7 cellular contexts compared by ENCODE assay signal in genomic region chrX:22300130-22300529, GRCh38. TPM values are rescaled to one million over a fixed set of nuclear protein-coding genes. Genes with fewer than 3 reads are reported as not detected.
DNase-seq lines count a peak whose midpoint lies in the region; ATAC-seq and TF ChIP-seq lines count a peak whose summit lies in the region.

No MANE protein-coding gene starts in this region.

- no peak overlapping the region for H3K4me3 Mint-ChIP-seq in CD8-positive, alpha-beta T cell

- H3K9me3 ChIP-seq in CD8-positive, alpha-beta T cell (ENCODE audit: low read length) = no peaks in the 10 kb centered on the region

- H3K27me3 Mint-ChIP-seq in CD8-positive, alpha-beta T cell (ENCODE audit: low read depth) = peaks cover 3% of the 10 kb centered on the region

- H3K4me1 ChIP-seq in CD8-positive, alpha-beta T cell (ENCODE audit: insufficient read depth, low read length) = no peaks in the 10 kb centered on the region

- H3K4me1 Mint-ChIP-seq in CD8-positive, alpha-beta T cell (ENCODE audit: low read depth) = peaks cover 8% of the 10 kb centered on the region

- no peak for TF ChIP-seq CTCF in CD8-positive, alpha-beta T cell (IDR thresholded peaks at IDR 0.05)

- no peak overlapping the region for H3K4me3 ChIP-seq in CD8-positive, alpha-beta T cell (ENCODE audit: low read depth, low read length)

- no peak overlapping the region for H3K27ac ChIP-seq in CD8-positive, alpha-beta T cell (ENCODE audit: low read depth, low read length)

- POLR2A ChIA-PET in CD8-positive, alpha-beta T cell (lab: Charles Lee) = no interaction called here

- CTCF ChIA-PET in CD8-positive, alpha-beta T cell (lab: Charles Lee) = no interaction called here

- H3K27me3 ChIP-seq in CD8-positive, alpha-beta T cell (ENCODE audit: insufficient read depth, low read length) = no peaks in the 10 kb centered on the region

- DNase-seq in KBM-7 (peak; percentile 43), RPMI8226 (peak; percentile 44), left cardiac atrium (no peak)
- DNase-seq in CD8-positive, alpha-beta T cell = no peak
- DNase-seq in stimulated activated naive CD4-positive, alpha-beta T cell (lab: John Stamatoyannopoulos, UW) = no peak

- H3K9me3 Mint-ChIP-seq in CD8-positive, alpha-beta T cell = no peaks in the 10 kb centered on the region

- intact Hi-C loops in left cardiac atrium (cut with DNase I) = no loop called here
- intact Hi-C loops in CD8-positive, alpha-beta T cell (cut with DNase I, micrococcal nuclease) = no loop called here

- peak; percentile 64 for ATAC-seq in GM18873 (IDR thresholded peaks at IDR 0.05; ENCODE audit: low FRiP score, unreplicated experiment)
- peak; percentile 89 to 92 for ATAC-seq in left cardiac atrium
- ATAC-seq in HG03025 (IDR thresholded peaks at IDR 0.05; ENCODE audit: low FRiP score, unreplicated experiment) = no peak
- no peak for ATAC-seq in CD8-positive, alpha-beta T cell

- H3K36me3 Mint-ChIP-seq in CD8-positive, alpha-beta T cell = no peaks in the 10 kb centered on the region

- H3K36me3 ChIP-seq in CD8-positive, alpha-beta T cell (ENCODE audit: insufficient read depth, low read length) = no peaks in the 10 kb centered on the region

- in situ Hi-C loops in KBM-7 (cut with MboI; ENCODE audit: low pct_unique_long_range_greater_than_20kb, low sequenced_read_pairs) = no loop called here

- H3K27ac Mint-ChIP-seq in CD8-positive, alpha-beta T cell = no peak overlapping the region

RNA-seq across cellular contexts. Expression of gene CBLL2, which starts 27.4 kb away (rescaled TPM):
- not detected for total RNA-seq in left cardiac atrium
- not detected for total RNA-seq in CD8-positive, alpha-beta T cell

Comparison
In these comparisons a context has a peak if more than half of its experiments do, and no peak if none do; other contexts are left out.
1. ATAC-seq: peak in GM18873 (single experiment) and left cardiac atrium (2 of 2); none in HG03025 (single experiment) and CD8-positive, alpha-beta T cell (single experiment).
2. DNase-seq: peak in KBM-7 (single experiment) and RPMI8226 (single experiment); none in left cardiac atrium (single experiment), CD8-positive, alpha-beta T cell (0 of 7) and stimulated activated naive CD4-positive, alpha-beta T cell (0 of 6).